8 cellular contexts compared by ENCODE assay signal in the genomic region with DNA sequence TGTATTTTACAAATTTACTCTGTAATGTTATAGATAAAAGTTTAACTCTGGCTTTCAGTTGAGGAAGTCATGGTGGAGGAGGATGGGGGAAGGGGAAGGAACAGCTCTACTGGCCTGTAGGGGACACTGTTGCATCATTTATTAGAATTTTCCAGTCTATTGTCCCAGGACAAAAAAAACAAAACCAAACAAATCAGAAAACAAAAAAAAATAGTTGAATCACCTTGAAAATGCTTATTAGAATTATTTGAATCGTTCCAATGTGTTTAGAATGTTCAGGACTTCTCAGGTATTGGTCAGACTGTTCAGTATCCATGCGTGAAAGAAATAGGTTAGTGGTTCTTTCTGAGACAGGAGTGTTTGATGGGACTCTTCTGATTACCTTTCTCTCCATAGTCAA.
DNase-seq lines count a peak whose midpoint lies in the region; ATAC-seq and TF ChIP-seq lines count a peak whose summit lies in the region.

No MANE protein-coding gene starts in this region.

- no peak overlapping the region for H3K4me3 Mint-ChIP-seq in activated naive CD8-positive, alpha-beta T cell treated with anti-CD3 and anti-CD28 coated beads, Interleukin-2, amount 50 U/mL, for 24 hours

- peak; percentile 49 to 80 (median 73) for TF ChIP-seq CTCF in heart right ventricle (IDR thresholded peaks at IDR 0.05)

- DNase-seq in CD1c-positive myeloid dendritic cell (ENCODE audit: extremely low spot score) (peak; percentile 41), H7 (peak; percentile 46), heart right ventricle (no peak), stromal cell of bone marrow (ENCODE audit: low read depth) (peak; percentile 34)
- no peak for DNase-seq in activated CD4-positive, alpha-beta T cell treated with anti-CD3 and anti-CD28 coated beads, Interleukin-2, amount 50 U/mL, for 1 hour
- DNase-seq in NK-92 treated with Interleukin-12 subunit alpha and Interleukin-12 subunit beta, amount 100 ng/mL, for 24 hours (lab: John Stamatoyannopoulos, UW): no peak
- DNase-seq in activated naive CD8-positive, alpha-beta T cell treated with anti-CD3 and anti-CD28 coated beads, Interleukin-2, amount 50 U/mL, for 24 hours: no peak

- H3K36me3 ChIP-seq in H7 (replicated peaks; ENCODE audit: control insufficient read depth, insufficient read depth, low read length) (no peaks in the 10 kb centered on the region), heart right ventricle (peaks cover 0 to 4% (median 0%) of the 10 kb centered on the region in 9 donors)

- WGBS in heart right ventricle, 2 donors: 65 to 69% methylated on average over 2 of the region's 2 CpGs

- H3K4me1 ChIP-seq in heart right ventricle: peaks cover 0 to 16% (median 0%) of the 10 kb centered on the region in 9 donors

- intact Hi-C loops in heart right ventricle (cut with DNase I): loop anchor here in 3 of 10 donors (5.0 to 10.0 kb wide), 4 partner anchors 246 to 1431 kb away; a partner anchor contains a TSS

- H3K27ac Mint-ChIP-seq in activated naive CD8-positive, alpha-beta T cell treated with anti-CD3 and anti-CD28 coated beads, Interleukin-2, amount 50 U/mL, for 24 hours: no peak overlapping the region

- no peaks in the 10 kb centered on the region for H3K9me3 Mint-ChIP-seq in activated naive CD8-positive, alpha-beta T cell treated with anti-CD3 and anti-CD28 coated beads, Interleukin-2, amount 50 U/mL, for 24 hours

- H3K9me3 ChIP-seq in heart right ventricle: no peaks in the 10 kb centered on the region

- H3K4me1 Mint-ChIP-seq in activated naive CD8-positive, alpha-beta T cell treated with anti-CD3 and anti-CD28 coated beads, Interleukin-2, amount 50 U/mL, for 24 hours: peaks cover 3% of the 10 kb centered on the region

- H3K27me3 Mint-ChIP-seq in activated naive CD8-positive, alpha-beta T cell treated with anti-CD3 and anti-CD28 coated beads, Interleukin-2, amount 50 U/mL, for 24 hours: no peaks in the 10 kb centered on the region

- no peaks in the 10 kb centered on the region for H3K27me3 ChIP-seq in H7 (ENCODE audit: control insufficient read depth, insufficient read depth, low read length)
- no peaks in the 10 kb centered on the region for H3K27me3 ChIP-seq in heart right ventricle

- H3K4me3 ChIP-seq in H7 (ENCODE audit: insufficient read depth, low read depth, low read length) (no peak overlapping the region), heart right ventricle (no peak overlapping the region)

- H3K27ac ChIP-seq in heart right ventricle: no peak overlapping the region

- ATAC-seq in SK-N-SH treated with all-trans-retinoic acid at 6 μM for 48 hours: peak; percentile 77
- peak in 6 of 8 donors; percentile 60 to 79 (median 68) for ATAC-seq in heart right ventricle
- ATAC-seq in activated naive CD8-positive, alpha-beta T cell treated with anti-CD3 and anti-CD28 coated beads, Interleukin-2, amount 50 U/mL, for 24 hours: no peak

- H3K36me3 Mint-ChIP-seq in activated naive CD8-positive, alpha-beta T cell treated with anti-CD3 and anti-CD28 coated beads, Interleukin-2, amount 50 U/mL, for 24 hours (ENCODE audit: low read depth): peaks cover 3% of the 10 kb centered on the region

TF ChIP-seq in SK-N-SH treated with all-trans-retinoic acid at 6 μM for 48 hours, 23 proteins besides CTCF, POLR2A, EP300 and RAD21:
- TF ChIP-seq, protein P1, sequence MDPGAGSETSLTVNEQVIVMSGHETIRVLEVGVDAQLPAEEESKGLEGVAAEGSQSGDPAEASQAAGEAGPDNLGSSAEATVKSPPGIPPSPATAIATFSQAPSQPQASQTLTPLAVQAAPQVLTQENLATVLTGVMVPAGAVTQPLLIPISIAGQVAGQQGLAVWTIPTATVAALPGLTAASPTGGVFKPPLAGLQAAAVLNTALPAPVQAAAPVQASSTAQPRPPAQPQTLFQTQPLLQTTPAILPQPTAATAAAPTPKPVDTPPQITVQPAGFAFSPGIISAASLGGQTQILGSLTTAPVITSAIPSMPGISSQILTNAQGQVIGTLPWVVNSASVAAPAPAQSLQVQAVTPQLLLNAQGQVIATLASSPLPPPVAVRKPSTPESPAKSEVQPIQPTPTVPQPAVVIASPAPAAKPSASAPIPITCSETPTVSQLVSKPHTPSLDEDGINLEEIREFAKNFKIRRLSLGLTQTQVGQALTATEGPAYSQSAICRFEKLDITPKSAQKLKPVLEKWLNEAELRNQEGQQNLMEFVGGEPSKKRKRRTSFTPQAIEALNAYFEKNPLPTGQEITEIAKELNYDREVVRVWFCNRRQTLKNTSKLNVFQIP (CRISPR knock-in tag; IDR thresholded peaks at IDR 0.05; ENCODE audit: borderline replicate concordance, low read depth): no peak
- TF ChIP-seq ESRRG (CRISPR knock-in tag; IDR thresholded peaks at IDR 0.05) (no peak), OSR1 (CRISPR knock-in tag; IDR thresholded peaks at IDR 0.05) (no peak), ZFP3 (CRISPR knock-in tag; IDR thresholded peaks at IDR 0.05) (no peak)
- TF ChIP-seq, protein P2, sequence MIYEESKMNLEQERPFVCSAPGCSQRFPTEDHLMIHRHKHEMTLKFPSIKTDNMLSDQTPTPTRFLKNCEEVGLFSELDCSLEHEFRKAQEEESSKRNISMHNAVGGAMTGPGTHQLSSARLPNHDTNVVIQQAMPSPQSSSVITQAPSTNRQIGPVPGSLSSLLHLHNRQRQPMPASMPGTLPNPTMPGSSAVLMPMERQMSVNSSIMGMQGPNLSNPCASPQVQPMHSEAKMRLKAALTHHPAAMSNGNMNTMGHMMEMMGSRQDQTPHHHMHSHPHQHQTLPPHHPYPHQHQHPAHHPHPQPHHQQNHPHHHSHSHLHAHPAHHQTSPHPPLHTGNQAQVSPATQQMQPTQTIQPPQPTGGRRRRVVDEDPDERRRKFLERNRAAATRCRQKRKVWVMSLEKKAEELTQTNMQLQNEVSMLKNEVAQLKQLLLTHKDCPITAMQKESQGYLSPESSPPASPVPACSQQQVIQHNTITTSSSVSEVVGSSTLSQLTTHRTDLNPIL (CRISPR knock-in tag; IDR thresholded peaks at IDR 0.05; ENCODE audit: low read depth): no peak

Comparison
In these comparisons a context has a peak if more than half of its experiments do, and no peak if none do; other contexts are left out.
1. DNase-seq: peak in CD1c-positive myeloid dendritic cell (single experiment), H7 (single experiment) and stromal cell of bone marrow (single experiment); none in heart right ventricle (0 of 2), activated CD4-positive, alpha-beta T cell treated with anti-CD3 and anti-CD28 coated beads, Interleukin-2, amount 50 U/mL, for 1 hour (single experiment), NK-92 treated with Interleukin-12 subunit alpha and Interleukin-12 subunit beta, amount 100 ng/mL, for 24 hours (single experiment) and activated naive CD8-positive, alpha-beta T cell treated with anti-CD3 and anti-CD28 coated beads, Interleukin-2, amount 50 U/mL, for 24 hours (single experiment).